ENCODE assay signal across 17 cellular contexts in the genomic region with DNA sequence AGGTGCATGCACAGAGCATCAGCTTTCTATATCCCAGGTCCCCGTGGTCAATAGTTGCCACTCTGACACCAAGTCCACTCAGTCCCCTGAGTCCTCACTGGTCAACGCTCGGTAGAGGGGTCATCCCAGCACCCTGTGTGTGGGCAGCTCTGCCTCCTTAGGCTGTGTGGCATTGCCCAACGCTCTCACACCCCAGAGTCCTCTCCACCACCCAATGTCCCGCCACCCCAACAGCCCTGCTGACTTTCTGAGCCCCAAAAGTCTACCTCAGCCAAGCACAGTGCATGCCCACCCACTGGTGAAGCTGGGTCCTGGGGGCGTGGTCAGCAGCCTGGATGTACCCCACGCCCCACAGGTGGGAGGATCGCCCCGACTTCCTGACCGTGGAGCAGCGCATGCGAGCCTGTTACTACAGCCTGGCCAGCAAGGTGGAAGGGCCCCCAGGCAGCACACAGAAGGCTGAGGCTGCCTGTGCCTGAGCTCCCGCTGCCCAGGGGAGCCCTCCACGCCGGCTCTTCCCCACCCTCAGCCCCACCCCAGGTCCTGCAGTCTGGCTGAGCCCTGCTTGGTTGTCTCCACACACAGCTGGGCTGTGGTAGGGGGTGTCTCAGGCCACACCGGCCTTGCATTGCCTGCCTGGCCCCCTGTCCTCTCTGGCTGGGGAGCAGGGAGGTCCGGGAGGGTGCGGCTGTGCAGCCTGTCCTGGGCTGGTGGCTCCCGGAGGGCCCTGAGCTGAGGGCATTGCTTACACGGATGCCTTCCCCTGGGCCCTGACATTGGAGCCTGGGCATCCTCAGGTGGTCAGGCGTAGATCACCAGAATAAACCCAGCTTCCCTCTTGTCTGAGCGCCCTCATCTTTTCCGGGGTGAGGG. TPM values are rescaled to one million over a fixed set of nuclear protein-coding genes. Genes with fewer than 3 reads are reported as not detected.
DNase-seq lines count a peak whose midpoint lies in the region; ATAC-seq and TF ChIP-seq lines count a peak whose summit lies in the region.
"Had no signal": no experiment of that assay in that cellular context is flagged by ENCODE, and none has a peak within 500 bp of the region (broad histone marks: within the 10 kb centered on the region; RNA-seq: fewer than 3 reads in every experiment).

No MANE protein-coding gene starts in this region.

- peaks cover 10 to 11% of the 10 kb centered on the region in 2 donors for H3K4me1 Mint-ChIP-seq in stimulated activated naive B cell treated with anti-CD40 and anti-IgM and Interleukin-4, amounts not matched to agents 10 μg/mL and 1 μg/mL and 100 μg/mL, for 72 hours

- H3K27me3 ChIP-seq in Panc1 (ENCODE audit: control insufficient read depth, insufficient read depth, low read length) (no peaks in the 10 kb centered on the region), left lung (peaks cover 0 to 6% of the 10 kb centered on the region in 2 donors), esophagus squamous epithelium (no peaks in the 10 kb centered on the region)
- H3K27me3 ChIP-seq: brain microvascular endothelial cell had no signal

- no TSS peak for BruUV-seq in Panc1 (replicated peaks; lab: Mats Ljungman, UMichigan)

- CTCF ChIA-PET in Panc1 (lab: Charles Lee): interaction anchor here (0.6 kb wide), 1 partner anchor 548 kb away, joined by 3 read pairs; no protein-coding TSS in a partner anchor

- DNase-seq in activated naive CD4-positive, alpha-beta T cell treated with anti-CD3 and anti-CD28 coated beads, Interleukin-2, amount 50 U/mL, for 72 hours (ENCODE audit: low spot score in 2 of 2): no peak
- no peak for DNase-seq in activated naive CD4-positive, alpha-beta T cell treated with Interleukin-2 at 50 U/mL for 16 hours
- DNase-seq in Panc1 (ENCODE audit: low read depth, low spot score) (no peak), left lung (peak; percentile 25 to 69), epidermal melanocyte (ENCODE audit: insufficient read length, low spot score) (no peak), SK-N-DZ (ENCODE audit: low spot score) (no peak), esophagus squamous epithelium (lab: John Stamatoyannopoulos, UW) (no peak)
- DNase-seq in stimulated activated naive B cell treated with anti-CD40 and anti-IgM and Interleukin-4, amounts not matched to agents 10 μg/mL and 1 μg/mL and 100 μg/mL, for 72 hours: no peak
- DNase-seq: brain microvascular endothelial cell, cortex of kidney, KBM-7, naive B cell, NCI-H1694, SK-N-SH had no signal

- H3K36me3 ChIP-seq in Panc1 (ENCODE audit: control insufficient read depth, insufficient read depth, low read length): no peaks in the 10 kb centered on the region
- H3K36me3 ChIP-seq in left lung: peaks cover 0 to 7% of the 10 kb centered on the region in 2 donors
- H3K36me3 ChIP-seq in esophagus squamous epithelium: peaks cover 0 to 7% (median 0%) of the 10 kb centered on the region in 3 donors
- H3K36me3 ChIP-seq: brain microvascular endothelial cell had no signal

- H3K36me3 Mint-ChIP-seq in activated naive CD4-positive, alpha-beta T cell treated with anti-CD3 and anti-CD28 coated beads, Interleukin-2, amount 50 U/mL, for 72 hours: peaks cover 0 to 44% of the 10 kb centered on the region in 2 donors
- peaks cover 11 to 22% of the 10 kb centered on the region in 2 donors for H3K36me3 Mint-ChIP-seq in stimulated activated naive B cell treated with anti-CD40 and anti-IgM and Interleukin-4, amounts not matched to agents 10 μg/mL and 1 μg/mL and 100 μg/mL, for 72 hours

- no peaks in the 10 kb centered on the region for H3K9me3 Mint-ChIP-seq in activated naive CD4-positive, alpha-beta T cell treated with anti-CD3 and anti-CD28 coated beads, Interleukin-2, amount 50 U/mL, for 72 hours
- no peaks in the 10 kb centered on the region for H3K9me3 Mint-ChIP-seq in stimulated activated naive B cell treated with anti-CD40 and anti-IgM and Interleukin-4, amounts not matched to agents 10 μg/mL and 1 μg/mL and 100 μg/mL, for 72 hours
- H3K9me3 Mint-ChIP-seq: naive B cell had no signal

- H3K27ac ChIP-seq in Panc1 (ENCODE audit: low read length): no peak overlapping the region
- H3K27ac ChIP-seq in left lung: no peak overlapping the region
- H3K27ac ChIP-seq in esophagus squamous epithelium: no peak overlapping the region
- H3K27ac ChIP-seq: brain microvascular endothelial cell, C4-2B had no signal

- TF ChIP-seq POLR2A in esophagus squamous epithelium (IDR thresholded peaks at IDR 0.05): no peak

- H3K4me3 ChIP-seq in Panc1 (ENCODE audit: low read depth in 2 of 2, low read length in 2 of 2): no peak overlapping the region
- no peak overlapping the region for H3K4me3 ChIP-seq in left lung
- no peak overlapping the region for H3K4me3 ChIP-seq in esophagus squamous epithelium

- no peaks in the 10 kb centered on the region for H3K27me3 Mint-ChIP-seq in stimulated activated naive B cell treated with anti-CD40 and anti-IgM and Interleukin-4, amounts not matched to agents 10 μg/mL and 1 μg/mL and 100 μg/mL, for 72 hours
- H3K27me3 Mint-ChIP-seq: naive B cell had no signal

- ATAC-seq in activated naive CD4-positive, alpha-beta T cell treated with anti-CD3 and anti-CD28 coated beads, Interleukin-2, amount 50 U/mL, for 72 hours: peak in 1 of 2 donors; percentile 16
- ATAC-seq in Panc1 (0 out of 2 replicates have a peak, but pooled peaks have one; percentile 10), left lung (no peak)
- ATAC-seq in stimulated activated naive B cell treated with anti-CD40 and anti-IgM and Interleukin-4, amounts not matched to agents 10 μg/mL and 1 μg/mL and 100 μg/mL, for 72 hours (replicated peaks): no peak

- POLR2A ChIA-PET in Panc1 (lab: Charles Lee): no interaction called here

- whole genome bisulfite sequencing in esophagus squamous epithelium, 2 donors: 83 to 87% methylated on average over 6 to 12 of the region's 23 CpGs

- no peaks in the 10 kb centered on the region for H3K4me1 ChIP-seq in Panc1 (ENCODE audit: control insufficient read depth, insufficient read depth, low read length)
- no peaks in the 10 kb centered on the region for H3K4me1 ChIP-seq in left lung
- H3K4me1 ChIP-seq in esophagus squamous epithelium: peaks cover 4 to 11% (median 7%) of the 10 kb centered on the region in 3 donors

- intact Hi-C loops in Panc1 (cut with micrococcal nuclease; ENCODE audit: unreplicated experiment): no loop called here
- intact Hi-C loops in left lung (cut with DNase I): no loop called here
- intact Hi-C loops in esophagus squamous epithelium (cut with DNase I): no loop called here

- in situ Hi-C loops in Panc1 (cut with HindIII; ENCODE audit: low pct_unique_long_range_greater_than_20kb, low sequenced_read_pairs): no loop called here

- peak overlapping the region; percentile 7 to 8 for H3K27ac Mint-ChIP-seq in activated naive CD4-positive, alpha-beta T cell treated with anti-CD3 and anti-CD28 coated beads, Interleukin-2, amount 50 U/mL, for 72 hours
- H3K27ac Mint-ChIP-seq in stimulated activated naive B cell treated with anti-CD40 and anti-IgM and Interleukin-4, amounts not matched to agents 10 μg/mL and 1 μg/mL and 100 μg/mL, for 72 hours: peak overlapping the region; percentile 37

- no peaks in the 10 kb centered on the region for H3K9me3 ChIP-seq in Panc1 (ENCODE audit: control insufficient read depth, insufficient read depth, low read depth, low read length)
- no peaks in the 10 kb centered on the region for H3K9me3 ChIP-seq in left lung
- no peaks in the 10 kb centered on the region for H3K9me3 ChIP-seq in esophagus squamous epithelium
- H3K9me3 ChIP-seq: SK-N-SH had no signal

- H3K4me3 Mint-ChIP-seq in stimulated activated naive B cell treated with anti-CD40 and anti-IgM and Interleukin-4, amounts not matched to agents 10 μg/mL and 1 μg/mL and 100 μg/mL, for 72 hours: no peak overlapping the region
- H3K4me3 Mint-ChIP-seq: naive B cell had no signal

- TF ChIP-seq CTCF in Panc1 (IDR thresholded peaks at IDR 0.05) (no peak), left lung (IDR thresholded peaks at IDR 0.05) (no peak), esophagus squamous epithelium (IDR thresholded peaks at IDR 0.05) (no peak)

RNA-seq across cellular contexts. Expression of a gene that starts 25.9 kb away (rescaled TPM):
- total RNA-seq in activated naive CD4-positive, alpha-beta T cell treated with anti-CD3 and anti-CD28 coated beads, Interleukin-2, amount 50 U/mL, for 72 hours: 100 to 1,000 TPM; 164 to 235 TPM
- total RNA-seq in Panc1 (2021; ENCODE audit: unreplicated experiment): 0.54 TPM
- polyA plus RNA-seq in Panc1 (2012; ENCODE audit: insufficient read length): 0.33 TPM
- total RNA-seq in left lung: 1 to 10 TPM; 5.6 to 8.3 TPM
- polyA plus RNA-seq in SK-N-DZ (2014; cell fraction: cytosol; rRNA removed): 3.5 and 7.8 TPM in 2 replicates
- 30.0 and 44.7 TPM in 2 replicates for polyA plus RNA-seq in SK-N-DZ (2014; cell fraction: nucleus; rRNA removed)
- total RNA-seq in esophagus squamous epithelium: 1 to 10 TPM; 2.2 to 7.8 (median 3.3) TPM
- total RNA-seq: endothelial cell of umbilical vein, fibroblast of villous mesenchyme had no signal

Comparison
In these comparisons a context has a peak if more than half of its experiments do, and no peak if none do; other contexts are left out.
1. DNase-seq: peak in left lung (2 of 2); none in activated naive CD4-positive, alpha-beta T cell treated with anti-CD3 and anti-CD28 coated beads, Interleukin-2, amount 50 U/mL, for 72 hours (0 of 2), activated naive CD4-positive, alpha-beta T cell treated with Interleukin-2 at 50 U/mL for 16 hours (single experiment), Panc1 (single experiment), stimulated activated naive B cell treated with anti-CD40 and anti-IgM and Interleukin-4, amounts not matched to agents 10 μg/mL and 1 μg/mL and 100 μg/mL, for 72 hours (single experiment), epidermal melanocyte (single experiment), SK-N-DZ (single experiment) and esophagus squamous epithelium (single experiment).
2. RNA of a gene that starts 25.9 kb away (total RNA-seq): 164 to 235 TPM in activated naive CD4-positive, alpha-beta T cell treated with anti-CD3 and anti-CD28 coated beads, Interleukin-2, amount 50 U/mL, for 72 hours; 5.6 to 8.3 TPM in left lung, 2.2 to 7.8 TPM in esophagus squamous epithelium and 0.54 TPM in Panc1 (single experiment); every median in the first group is over 10 times any median in the second.